Comparison of ENCODE assay signal across 8 cellular contexts in genomic region chr18:79400591-79401381, GRCh38. TPM values are rescaled to one million over a fixed set of nuclear protein-coding genes. Genes with fewer than 3 reads are reported as not detected.
A peak's percentile ranks its signal among the peaks of the same experiment; 100 is the strongest.
DNase-seq lines count a peak whose midpoint lies in the region; ATAC-seq and TF ChIP-seq lines count a peak whose summit lies in the region.

No MANE protein-coding gene starts in this region.

- no peaks in the 10 kb centered on the region for H3K27me3 ChIP-seq in gastrocnemius medialis

- no peaks in the 10 kb centered on the region for H3K9me3 Mint-ChIP-seq in activated CD4-positive, alpha-beta T cell treated with anti-CD3 and anti-CD28 coated beads for 36 hours (ENCODE audit: low read depth)

- peaks cover 51% of the 10 kb centered on the region for H3K4me1 Mint-ChIP-seq in activated CD4-positive, alpha-beta T cell treated with anti-CD3 and anti-CD28 coated beads for 36 hours

- ATAC-seq in activated CD4-positive, alpha-beta T cell treated with anti-CD3 and anti-CD28 coated beads for 36 hours, result peak; percentile 3
- ATAC-seq in gastrocnemius medialis (no peak), HG02571 (IDR thresholded peaks at IDR 0.05; ENCODE audit: unreplicated experiment) (no peak)

- H3K4me3 Mint-ChIP-seq in activated CD4-positive, alpha-beta T cell treated with anti-CD3 and anti-CD28 coated beads for 36 hours, result peak overlapping the region; percentile 83

- TF ChIP-seq CTCF in fibroblast of villous mesenchyme (IDR thresholded peaks at IDR 0.05; ENCODE audit: insufficient read depth, low read depth, low read length) (no peak), gastrocnemius medialis (IDR thresholded peaks at IDR 0.05 in 4 of 5, conservative IDR thresholded peaks at IDR 0.05 in 1 of 5) (no peak)

- peak overlapping the region; percentile 88 to 99 (median 94) for H3K27ac ChIP-seq in gastrocnemius medialis

- H3K4me1 ChIP-seq in gastrocnemius medialis, result peaks cover 54 to 64% of the 10 kb centered on the region in 2 donors

- in situ Hi-C loops in gastrocnemius medialis (cut with MboI; ENCODE audit: low sequenced_read_pairs in 4 of 4), result loop anchor here in 2 of 4 donors (10.0 kb wide), 1 partner anchor 104 kb away; no protein-coding TSS in a partner anchor

- H3K27me3 Mint-ChIP-seq in activated CD4-positive, alpha-beta T cell treated with anti-CD3 and anti-CD28 coated beads for 36 hours, result no peaks in the 10 kb centered on the region

- intact Hi-C loops in activated CD4-positive, alpha-beta T cell treated with anti-CD3 and anti-CD28 coated beads for 36 hours (cut with DNase I, micrococcal nuclease), result loop anchor here in 1 of 2 experiments (5.0 kb wide), 1 partner anchor 552 kb away; the partner anchor contains the start of gene SLC66A2
- intact Hi-C loops in gastrocnemius medialis (cut with DNase I; ENCODE audit: low total_unique reads), result loop anchor here (10.0 kb wide), 1 partner anchor 554 kb away; the partner anchor contains the start of gene SLC66A2

- CTCF ChIA-PET in activated CD4-positive, alpha-beta T cell treated with anti-CD3 and anti-CD28 coated beads for 36 hours (lab: Charles Lee), result interaction anchor here (0.6 kb wide), 1 partner anchor 68 kb away, joined by 3 read pairs; no protein-coding TSS in a partner anchor

- H3K9me3 ChIP-seq in gastrocnemius medialis, result no peaks in the 10 kb centered on the region

- H3K27ac Mint-ChIP-seq in activated CD4-positive, alpha-beta T cell treated with anti-CD3 and anti-CD28 coated beads for 36 hours, result peak overlapping the region; percentile 90

- peak; percentile 74 for DNase-seq in activated CD4-positive, alpha-beta T cell treated with anti-CD3 and anti-CD28 coated beads for 36 hours
- no peak for DNase-seq in activated CD4-positive, alpha-beta T cell treated with anti-CD3 and anti-CD28 coated beads for 1 hour
- peak; percentile 45 for DNase-seq in activated T-cell treated with anti-CD3 and anti-CD28 coated beads for 48 hours (ENCODE audit: low read depth)
- no peak for DNase-seq in fibroblast of villous mesenchyme (ENCODE audit: low read depth)
- DNase-seq in gastrocnemius medialis, result peak in 1 of 2 donors; percentile 42
- no peak for DNase-seq in NCI-H226
- DNase-seq in NCI-H1048 (lab: John Stamatoyannopoulos, UW), result no peak

- peak overlapping the region; percentile 60 for H3K4me3 ChIP-seq in fibroblast of villous mesenchyme (ENCODE audit: low read depth, low read length)
- peak overlapping the region; percentile 70 to 95 (median 79) for H3K4me3 ChIP-seq in gastrocnemius medialis

- H3K36me3 ChIP-seq in gastrocnemius medialis, result no peaks in the 10 kb centered on the region

- peaks cover 58% of the 10 kb centered on the region for H3K36me3 Mint-ChIP-seq in activated CD4-positive, alpha-beta T cell treated with anti-CD3 and anti-CD28 coated beads for 36 hours (ENCODE audit: low read depth)

- TF ChIP-seq POLR2A in gastrocnemius medialis (IDR thresholded peaks at IDR 0.05), result no peak

- POLR2A ChIA-PET in activated CD4-positive, alpha-beta T cell treated with anti-CD3 and anti-CD28 coated beads for 36 hours (lab: Charles Lee), result interaction anchor here (0.5 to 1.8 kb wide), 4 partner anchors 22 to 584 kb away, joined by 3 to 13 read pairs (median 4); no protein-coding TSS in a partner anchor

RNA-seq across cellular contexts. Expression of gene NFATC1, which starts 5.1 kb away (rescaled TPM):
- 100 to 1,000 TPM in 1 of 2 experiments, 10 to 100 TPM in 1; 96.0 to 104 TPM for total RNA-seq in activated CD4-positive, alpha-beta T cell treated with anti-CD3 and anti-CD28 coated beads for 36 hours
- total RNA-seq in fibroblast of villous mesenchyme (0.43 and 1.3 TPM in 2 replicates), gastrocnemius medialis (10 to 100 TPM in 3 of 4 donors, 1 to 10 TPM in 1; 7.1 to 74.7 (median 28.4) TPM)

Comparison
In these comparisons a context has a peak if more than half of its experiments do, and no peak if none do; other contexts are left out.
1. DNase-seq: peak in activated CD4-positive, alpha-beta T cell treated with anti-CD3 and anti-CD28 coated beads for 36 hours (single experiment) and activated T-cell treated with anti-CD3 and anti-CD28 coated beads for 48 hours (single experiment); none in activated CD4-positive, alpha-beta T cell treated with anti-CD3 and anti-CD28 coated beads for 1 hour (single experiment), fibroblast of villous mesenchyme (single experiment), NCI-H226 (single experiment) and NCI-H1048 (single experiment).